8 cellular contexts compared by ENCODE assay signal in the genomic region with DNA sequence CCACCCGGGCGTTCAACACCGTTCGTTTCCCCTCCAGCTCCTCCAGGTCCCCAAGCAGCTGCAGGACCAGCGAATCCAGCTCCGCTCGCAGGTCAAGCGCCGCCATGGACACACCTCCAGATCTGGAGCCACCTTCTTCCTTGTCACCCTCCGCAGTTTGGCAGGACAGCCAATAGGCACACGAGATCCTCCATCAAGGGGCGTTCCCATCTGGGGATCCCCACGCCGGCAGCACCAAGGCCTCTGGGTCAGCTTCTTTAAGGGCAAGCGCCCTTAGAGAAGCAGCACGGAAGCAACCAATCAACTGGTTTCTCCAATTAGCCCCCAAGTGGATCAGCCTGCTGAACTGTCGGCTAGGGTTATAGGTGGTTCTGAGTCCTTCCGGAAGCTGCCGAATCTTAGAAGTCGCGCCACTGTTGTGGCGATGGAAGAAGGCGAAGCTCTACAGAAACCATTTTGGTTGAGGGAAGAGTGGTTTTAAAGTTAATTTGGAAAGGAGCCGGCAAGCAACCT. TPM values are rescaled to one million over a fixed set of nuclear protein-coding genes. Genes with fewer than 3 reads are reported as not detected.
DNase-seq lines count a peak whose midpoint lies in the region; ATAC-seq and TF ChIP-seq lines count a peak whose summit lies in the region.

No MANE protein-coding gene starts in this region.

- ATAC-seq in GM18499 (IDR thresholded peaks at IDR 0.05; ENCODE audit: insufficient read depth, unreplicated experiment) (peak; percentile 66), HG02938 (IDR thresholded peaks at IDR 0.05; ENCODE audit: unreplicated experiment) (peak; percentile 74), T-helper 17 cell (peak; percentile 76)

- TF ChIP-seq POLR2A in uterus (IDR thresholded peaks at IDR 0.05), result peak in 1 of 2 donors; percentile 32

- peaks cover 6% of the 10 kb centered on the region for H3K36me3 Mint-ChIP-seq in T-helper 17 cell (ENCODE audit: low read depth)

- H3K9me3 ChIP-seq in T-helper 17 cell (ENCODE audit: control insufficient read depth, low read length, poor library complexity, severe bottlenecking), result no peaks in the 10 kb centered on the region
- H3K9me3 ChIP-seq in right atrium auricular region, result no peaks in the 10 kb centered on the region
- no peaks in the 10 kb centered on the region for H3K9me3 ChIP-seq in uterus

- H3K4me3 ChIP-seq in right atrium auricular region (peak overlapping the region; percentile 50 to 75), uterus (peak overlapping the region; percentile 75 to 86)

- H3K27ac ChIP-seq in angular gyrus (ENCODE audit: low read depth, low read length) (peak overlapping the region; percentile 86), right atrium auricular region (peak overlapping the region; percentile 91), uterus (peak overlapping the region; percentile 91 to 92)

- H3K27ac Mint-ChIP-seq in T-helper 17 cell, result peak overlapping the region; percentile 100

- TF ChIP-seq CTCF in right atrium auricular region (IDR thresholded peaks at IDR 0.05) (no peak), uterus (IDR thresholded peaks at IDR 0.05) (no peak)

- H3K27me3 Mint-ChIP-seq in T-helper 17 cell, result no peaks in the 10 kb centered on the region

- DNase-seq in NCI-H1694 treated with DMSO at 0.1 percent for 48 hours (lab: John Stamatoyannopoulos, UW) (peak; percentile 96), T-helper 17 cell (peak; percentile 74 to 79 (median 77)), right atrium auricular region (ENCODE audit: low spot score) (peak; percentile 96), pulmonary artery endothelial cell (ENCODE audit: low read depth, low spot score) (peak; percentile 82), uterus (peak; percentile 82 to 90)

- H3K4me3 Mint-ChIP-seq in T-helper 17 cell, result peak overlapping the region; percentile 100

- H3K36me3 ChIP-seq in right atrium auricular region (peaks cover 37% of the 10 kb centered on the region), uterus (no peaks in the 10 kb centered on the region)

- H3K4me1 ChIP-seq in right atrium auricular region (peaks cover 0 to 21% of the 10 kb centered on the region in 2 donors), uterus (peaks cover 4 to 8% of the 10 kb centered on the region in 2 donors)

- H3K27me3 ChIP-seq in right atrium auricular region (no peaks in the 10 kb centered on the region), uterus (no peaks in the 10 kb centered on the region)

- intact Hi-C loops in uterus (cut with DNase I; ENCODE audit: low total_unique reads), result no loop called here

- H3K4me1 Mint-ChIP-seq in T-helper 17 cell, result peaks cover 33% of the 10 kb centered on the region

RNA-seq across cellular contexts. Expression of a gene that starts 0.6 kb away (rescaled TPM):
- 10 to 100 TPM; 59.3 to 65.6 TPM for total RNA-seq in T-helper 17 cell
- total RNA-seq in right atrium auricular region, result 10 to 100 TPM; 66.6 to 86.9 TPM
- total RNA-seq in pulmonary artery endothelial cell, result 127 and 144 TPM in 2 replicates
- 10 to 100 TPM; 25.1 to 51.8 (median 43.3) TPM for total RNA-seq in uterus

RNA-seq across cellular contexts. Expression of a gene that starts 13.8 kb away (rescaled TPM):
- total RNA-seq in T-helper 17 cell (100 to 1,000 TPM in 1 of 2 donors, 10 to 100 TPM in 1; 53.2 to 102 TPM), right atrium auricular region (10 to 100 TPM; 13.3 to 20.8 TPM), pulmonary artery endothelial cell (15.1 and 21.6 TPM in 2 replicates), uterus (10 to 100 TPM; 29.6 to 65.6 (median 46.3) TPM)

Comparison
In these comparisons a context has a peak if more than half of its experiments do, and no peak if none do; other contexts are left out.
1. Peak in every context shown above with its lines: DNase-seq, ATAC-seq, H3K4me3 ChIP-seq and H3K27ac ChIP-seq.